Comparison of ENCODE assay signal across 13 cellular contexts in the genomic region with DNA sequence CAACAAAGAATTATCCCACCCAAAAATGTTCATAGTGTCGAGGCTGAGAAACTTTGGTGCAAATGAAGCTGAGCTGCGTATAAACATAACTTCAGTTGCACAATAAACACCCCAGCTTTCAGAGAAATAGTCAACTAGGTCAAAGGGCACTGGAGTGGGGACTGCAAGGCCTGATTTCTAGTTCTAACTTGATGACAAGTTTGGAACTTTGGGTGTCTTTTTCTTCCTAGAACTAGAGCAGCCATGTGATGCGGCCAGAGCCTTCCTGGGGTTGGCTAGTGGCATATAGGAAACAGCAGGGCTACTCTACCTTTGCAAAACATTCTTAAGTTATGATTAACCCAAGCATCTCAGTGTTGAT.
DNase-seq lines count a peak whose midpoint lies in the region; ATAC-seq and TF ChIP-seq lines count a peak whose summit lies in the region.
"Had no signal": no experiment of that assay in that cellular context is flagged by ENCODE, and none has a peak within 500 bp of the region (broad histone marks: within the 10 kb centered on the region; RNA-seq: fewer than 3 reads in every experiment).

No MANE protein-coding gene starts in this region.

- BruUV-seq in PC-3 (replicated peaks; lab: Mats Ljungman, UMichigan), result no TSS peak

- no peaks in the 10 kb centered on the region for H3K9me2 ChIP-seq in PC-3 (replicated peaks; ENCODE audit: low read length)

- no peak for TF ChIP-seq CTCF in PC-3 (conservative IDR thresholded peaks at IDR 0.05; ENCODE audit: low read depth, low read length)
- TF ChIP-seq CTCF in ascending aorta (IDR thresholded peaks at IDR 0.05), result no peak
- TF ChIP-seq CTCF in tibial nerve (IDR thresholded peaks at IDR 0.05), result no peak

- H4K20me1 ChIP-seq in PC-3 (ENCODE audit: low read length), result no peaks in the 10 kb centered on the region

- CTCF ChIA-PET in PC-3 (lab: Charles Lee), result no interaction called here

- no peaks in the 10 kb centered on the region for H3K79me2 ChIP-seq in PC-3 (ENCODE audit: low read length)

- H3K4me1 ChIP-seq in PC-3 (ENCODE audit: insufficient read depth, low read length) (peaks cover 24% of the 10 kb centered on the region), ascending aorta (peaks cover 0 to 13% of the 10 kb centered on the region in 2 donors), right cardiac atrium (ENCODE audit: control insufficient read depth, insufficient read depth, low read length) (peaks cover 3% of the 10 kb centered on the region), subcutaneous abdominal adipose tissue (ENCODE audit: control insufficient read depth in 5 of 5, insufficient read depth in 5 of 5, low read length in 5 of 5) (peaks cover 8 to 31% (median 26%) of the 10 kb centered on the region in 5 donors), tibial nerve (peaks cover 0 to 5% (median 0%) of the 10 kb centered on the region in 4 donors)

- POLR2A ChIA-PET in PC-3 (lab: Charles Lee; ENCODE audit: unreplicated experiment), result no interaction called here

- H3F3A ChIP-seq in PC-3 (ENCODE audit: low read length, unreplicated experiment), result no peaks in the 10 kb centered on the region

- H3K36me3 ChIP-seq in PC-3 (ENCODE audit: low read depth, low read length) (no peaks in the 10 kb centered on the region), ascending aorta (no peaks in the 10 kb centered on the region), subcutaneous abdominal adipose tissue (ENCODE audit: control insufficient read depth in 5 of 5, insufficient read depth in 5 of 5, low read length in 5 of 5) (no peaks in the 10 kb centered on the region), tibial nerve (no peaks in the 10 kb centered on the region)

- H3K27me3 ChIP-seq in PC-3 (ENCODE audit: low read length) (no peaks in the 10 kb centered on the region), ascending aorta (no peaks in the 10 kb centered on the region), right cardiac atrium (ENCODE audit: control insufficient read depth, insufficient read depth) (no peaks in the 10 kb centered on the region), subcutaneous abdominal adipose tissue (ENCODE audit: control insufficient read depth in 5 of 5, insufficient read depth in 4 of 5, low read length in 5 of 5) (no peaks in the 10 kb centered on the region), tibial nerve (no peaks in the 10 kb centered on the region)

- no peak for TF ChIP-seq EP300 in tibial nerve (IDR thresholded peaks at IDR 0.05)

- H3K9me3 ChIP-seq in PC-3 (ENCODE audit: low read length), result no peaks in the 10 kb centered on the region
- no peaks in the 10 kb centered on the region for H3K9me3 ChIP-seq in ascending aorta
- H3K9me3 ChIP-seq in right cardiac atrium (ENCODE audit: control insufficient read depth, low read length), result no peaks in the 10 kb centered on the region
- H3K9me3 ChIP-seq in subcutaneous abdominal adipose tissue (ENCODE audit: control insufficient read depth in 5 of 5, low read length in 5 of 5), result no peaks in the 10 kb centered on the region
- H3K9me3 ChIP-seq in tibial nerve, result no peaks in the 10 kb centered on the region

- TF ChIP-seq POLR2A in tibial nerve (IDR thresholded peaks at IDR 0.05), result no peak

- peak overlapping the region; percentile 12; the same call in 1 of the 2 replicates for H3K4me2 ChIP-seq in PC-3 (ENCODE audit: low read length)

- 53% methylated on average over 3 of the region's 3 CpGs for WGBS in right cardiac atrium
- 66 to 74% methylated on average over 3 of the region's 3 CpGs for WGBS in tibial nerve, 2 donors

- H3K4me3 ChIP-seq in PC-3 (ENCODE audit: low read length) (no peak overlapping the region), ascending aorta (no peak overlapping the region), right cardiac atrium (ENCODE audit: low read length) (no peak overlapping the region), subcutaneous abdominal adipose tissue (ENCODE audit: low read depth in 1 of 5, low read length in 5 of 5) (peak overlapping the region in 1 of 5 donors; percentile 7), tibial nerve (no peak overlapping the region)

- ATAC-seq in PC-3 (0 out of 2 replicates have a peak, but pooled peaks have one; percentile 16), right cardiac atrium (peak; percentile 3 to 27)
- ATAC-seq: natural killer cell treated with Interleukin-12 subunit alpha and Interleukin-12 subunit beta and Interleukin-15 and Interleukin-18, amount 100 ng/mL, for 72 hours; stimulated activated memory B cell treated with anti-CD40 and anti-IgM and Interleukin-4, amounts not matched to agents 10 μg/mL and 1 μg/mL and 100 μg/mL, for 72 hours had no signal

- DNase-seq in PC-3, result no peak
- no peak for DNase-seq in ascending aorta (ENCODE audit: low spot score in 2 of 2)
- peak in 2 of 3 donors; percentile 20 to 60 for DNase-seq in right cardiac atrium
- DNase-seq in cerebellar nuclear complex (lab: John Stamatoyannopoulos, UW), result no peak
- no peak for DNase-seq in AG08395 (ENCODE audit: low spot score)
- DNase-seq in tibial nerve (ENCODE audit: low spot score in 2 of 2), result no peak
- DNase-seq: activated CD4-positive, alpha-beta T cell treated with anti-CD3 and anti-CD28 coated beads, Interleukin-2, amount 50 U/mL, for 48 hours; immature natural killer cell; NCI-H1092 treated with DMSO at 0.1 percent for 48 hours; NCI-H748 treated with DMSO at 0.1 percent for 48 hours had no signal

- no peak overlapping the region for H2AFZ ChIP-seq in PC-3 (ENCODE audit: low read length)

- intact Hi-C loops in PC-3 (cut with micrococcal nuclease) (no loop called here), ascending aorta (cut with DNase I) (loop anchor here (2.0 to 10.0 kb wide), 4 partner anchors 15 to 807 kb away; a partner anchor contains a TSS), right cardiac atrium (cut with DNase I) (no loop called here)

- H3K27ac ChIP-seq in PC-3 (ENCODE audit: low read length), result peak overlapping the region; percentile 42
- H3K27ac ChIP-seq in ascending aorta, result peak overlapping the region; percentile 85 to 91
- H3K27ac ChIP-seq in right cardiac atrium (ENCODE audit: low read length), result no peak overlapping the region
- H3K27ac ChIP-seq in subcutaneous abdominal adipose tissue (ENCODE audit: low read depth, low read length), result peak overlapping the region; percentile 84
- peak overlapping the region in 2 of 4 donors; percentile 50 to 78 for H3K27ac ChIP-seq in tibial nerve

- H3K9ac ChIP-seq in PC-3 (ENCODE audit: low read length), result no peak overlapping the region
- peak overlapping the region in 1 of 5 donors; percentile 67 for H3K9ac ChIP-seq in subcutaneous abdominal adipose tissue (ENCODE audit: low read length in 5 of 5)

Comparison
In these comparisons a context has a peak if more than half of its experiments do, and no peak if none do; other contexts are left out.
1. DNase-seq: peak in right cardiac atrium (2 of 3); none in PC-3 (single experiment), ascending aorta (0 of 2), cerebellar nuclear complex (0 of 2), AG08395 (single experiment) and tibial nerve (0 of 2).